In genomic region chr1:172545349-172546004, GRCh38 we compare ENCODE assay signal across 12 cellular contexts. TPM values are rescaled to one million over a fixed set of nuclear protein-coding genes. Genes with fewer than 3 reads are reported as not detected.
DNase-seq lines count a peak whose midpoint lies in the region; ATAC-seq and TF ChIP-seq lines count a peak whose summit lies in the region.
"Had no signal": no experiment of that assay in that cellular context is flagged by ENCODE, and none has a peak within 500 bp of the region (broad histone marks: within the 10 kb centered on the region; RNA-seq: fewer than 3 reads in every experiment).

No MANE protein-coding gene starts in this region.

- peaks cover 4% of the 10 kb centered on the region for H3K36me3 Mint-ChIP-seq in T-helper 17 cell (ENCODE audit: low read depth)

- no peaks in the 10 kb centered on the region for H3K36me3 ChIP-seq in smooth muscle cell (ENCODE audit: low read depth)
- H3K36me3 ChIP-seq: spleen, stomach had no signal

- H2AFZ ChIP-seq in smooth muscle cell (ENCODE audit: low read depth) = no peak overlapping the region

- no peaks in the 10 kb centered on the region for H3K27me3 Mint-ChIP-seq in T-helper 17 cell
- H3K27me3 Mint-ChIP-seq: activated naive CD8-positive, alpha-beta T cell had no signal

- peaks cover 53% of the 10 kb centered on the region for H3K4me1 Mint-ChIP-seq in T-helper 17 cell

- H3K27ac ChIP-seq in smooth muscle cell (ENCODE audit: low read depth) = no peak overlapping the region
- H3K27ac ChIP-seq: stomach had no signal

- H3K9me3 ChIP-seq in T-helper 17 cell (ENCODE audit: control insufficient read depth, low read length, poor library complexity, severe bottlenecking) (no peaks in the 10 kb centered on the region), smooth muscle cell (replicated peaks; ENCODE audit: low read depth) (no peaks in the 10 kb centered on the region)
- H3K9me3 ChIP-seq: spleen, stomach had no signal

- peak; percentile 77 for ATAC-seq in GM18505 (IDR thresholded peaks at IDR 0.05; ENCODE audit: unreplicated experiment)
- peak; percentile 66 for ATAC-seq in GM19467 (IDR thresholded peaks at IDR 0.05; ENCODE audit: unreplicated experiment)
- ATAC-seq in HG03064 (IDR thresholded peaks at IDR 0.05; ENCODE audit: low read depth, unreplicated experiment) = peak; percentile 83
- ATAC-seq in T-helper 17 cell = peak; percentile 30
- ATAC-seq in omental fat pad (ENCODE audit: low FRiP score) = no peak
- no peak for ATAC-seq in HG02970 (IDR thresholded peaks at IDR 0.05; ENCODE audit: low FRiP score, unreplicated experiment)

- H3F3A ChIP-seq in smooth muscle cell (ENCODE audit: low read depth) = no peaks in the 10 kb centered on the region

- DNase-seq in T-helper 17 cell (no peak), AG08396 (ENCODE audit: low spot score) (no peak), omental fat pad (ENCODE audit: low spot score) (no peak), smooth muscle cell (lab: John Stamatoyannopoulos, UW; ENCODE audit: unreplicated experiment) (no peak)
- DNase-seq: NK-92 treated with Interleukin-12 subunit alpha and Interleukin-12 subunit beta, amount 100 ng/mL, for 24 hours; spleen; stomach had no signal

- TF ChIP-seq CTCF in omental fat pad (IDR thresholded peaks at IDR 0.05) (no peak), smooth muscle cell (IDR thresholded peaks at IDR 0.05; ENCODE audit: borderline replicate concordance, insufficient read depth, poor library complexity, severe bottlenecking) (no peak)

- H3K79me2 ChIP-seq in smooth muscle cell (ENCODE audit: low read depth) = peaks cover 100% of the 10 kb centered on the region

- no peak overlapping the region for H3K9ac ChIP-seq in smooth muscle cell (ENCODE audit: low read depth)

- no peak overlapping the region for H3K4me3 ChIP-seq in smooth muscle cell
- H3K4me3 ChIP-seq: spleen, stomach had no signal

- 94% methylated on average over 5 of the region's 5 CpGs for WGBS in smooth muscle cell (ENCODE audit: low lambda C conversion rate)

- peaks cover 27% of the 10 kb centered on the region for H3K4me1 ChIP-seq in smooth muscle cell (ENCODE audit: low read depth)

- peaks cover 100% of the 10 kb centered on the region for H4K20me1 ChIP-seq in smooth muscle cell (ENCODE audit: low read depth)

- H3K4me2 ChIP-seq in smooth muscle cell = no peak overlapping the region

- H3K27ac Mint-ChIP-seq in T-helper 17 cell = no peak overlapping the region
- H3K27ac Mint-ChIP-seq: activated naive CD8-positive, alpha-beta T cell had no signal

- no peak overlapping the region for H3K4me3 Mint-ChIP-seq in T-helper 17 cell
- H3K4me3 Mint-ChIP-seq: activated naive CD8-positive, alpha-beta T cell had no signal

- H3K27me3 ChIP-seq in smooth muscle cell (ENCODE audit: low read depth) = no peaks in the 10 kb centered on the region
- H3K27me3 ChIP-seq: spleen, stomach had no signal

- no peak for TF ChIP-seq POLR2A in GM18505 (IDR thresholded peaks at IDR 0.05; ENCODE audit: borderline replicate concordance, extremely low read depth, insufficient read depth, insufficient read length)

RNA-seq across cellular contexts. Expression of gene SUCO, which starts 12.5 kb away (rescaled TPM):
- total RNA-seq in T-helper 17 cell (10 to 100 TPM; 86.9 to 95.8 TPM), omental fat pad (10 to 100 TPM; 39.6 to 61.8 (median 44.5) TPM), smooth muscle cell (86.0 and 96.7 TPM in 2 replicates)
- 16.9 and 28.7 TPM in 2 replicates for polyA plus RNA-seq in smooth muscle cell

Comparison
In these comparisons a context has a peak if more than half of its experiments do, and no peak if none do; other contexts are left out.
1. ATAC-seq: peak in GM18505 (single experiment), GM19467 (single experiment), HG03064 (single experiment) and T-helper 17 cell (single experiment); none in omental fat pad (single experiment) and HG02970 (single experiment).